In the genomic region with DNA sequence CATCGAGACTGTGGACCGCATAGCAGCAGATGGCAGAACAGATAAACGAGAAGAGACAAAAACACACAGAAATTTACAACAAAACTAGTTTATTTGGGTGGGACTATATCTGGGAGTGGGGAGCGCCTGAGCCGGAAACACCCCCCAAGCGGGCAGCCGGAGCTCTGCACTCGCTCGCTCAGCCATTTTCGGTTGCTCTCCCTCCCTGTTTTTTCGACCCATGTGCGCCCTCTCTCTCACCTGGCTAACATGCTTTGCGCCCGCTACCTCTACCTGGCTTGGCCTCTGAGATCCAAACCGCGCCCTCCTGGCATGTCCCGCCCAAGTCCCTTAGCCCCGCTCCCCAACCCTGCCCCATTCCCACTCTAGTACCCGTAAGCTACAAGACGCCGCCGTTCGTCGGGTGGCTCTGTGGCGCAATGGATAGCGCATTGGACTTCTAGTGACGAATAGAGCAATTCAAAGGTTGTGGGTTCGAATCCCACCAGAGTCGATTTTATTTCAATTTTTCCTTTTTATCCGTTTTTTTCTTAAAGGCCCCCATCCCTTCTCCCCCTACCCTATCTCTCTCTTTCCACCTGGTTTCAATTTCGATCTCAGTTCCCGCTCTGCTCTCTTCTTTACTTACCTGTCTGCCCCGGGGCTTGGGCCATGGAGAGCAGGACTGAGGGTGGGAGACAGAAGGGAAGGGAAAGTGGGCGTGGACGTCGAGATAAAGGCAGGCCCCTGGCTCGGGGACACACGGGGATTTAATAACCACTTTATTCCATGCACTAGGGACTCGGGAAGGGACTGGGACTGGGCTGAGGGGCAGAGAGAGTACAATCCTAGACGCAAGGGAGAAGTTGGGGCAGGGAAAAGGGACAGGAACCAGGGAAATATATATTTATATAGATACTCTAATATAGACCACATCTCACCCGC, we compare ENCODE assay signal across 1 cellular context.
TF ChIP-seq lines count a peak whose summit lies in the region.

No MANE protein-coding gene starts in this region.

TF ChIP-seq in HEK293, 187 proteins besides CTCF, POLR2A, EP300 and RAD21 (continued from another document and continues in another):
- peak; percentile 91; the same call in 1 of the 2 replicates for TF ChIP-seq ZNF391 (tag by site-specific recombination; IDR thresholded peaks at IDR 0.05; ENCODE audit: borderline replicate concordance, low read depth)
- TF ChIP-seq ZFP3 (tag by site-specific recombination; IDR thresholded peaks at IDR 0.05; ENCODE audit: low read depth), result peak; percentile 6; the same call in 1 of the 2 replicates
- peak; percentile 70; the same call in 1 of the 2 replicates for TF ChIP-seq ZFP69B (tag by site-specific recombination; IDR thresholded peaks at IDR 0.05)
- TF ChIP-seq ZNF76 (tag by site-specific recombination; IDR thresholded peaks at IDR 0.05; ENCODE audit: borderline replicate concordance, low read depth), result peak; percentile 19; the same call in 1 of the 2 replicates
- peak; percentile 18; the same call in 1 of the 2 replicates for TF ChIP-seq GLIS1 (tag by site-specific recombination; IDR thresholded peaks at IDR 0.05)
- TF ChIP-seq KLF16 (tag by site-specific recombination; IDR thresholded peaks at IDR 0.05), result peak; percentile 80
- peak; percentile 85 for TF ChIP-seq ZNF366 (tag by site-specific recombination; conservative IDR thresholded peaks at IDR 0.05)
- TF ChIP-seq ZNF404 (tag by site-specific recombination; IDR thresholded peaks at IDR 0.05), result no peak
- no peak for TF ChIP-seq ZNF175 (tag by site-specific recombination; IDR thresholded peaks at IDR 0.05)
- no peak for TF ChIP-seq SETDB1 (IDR thresholded peaks at IDR 0.05; ENCODE audit: insufficient read length, low read length)
- no peak for TF ChIP-seq ZNF571 (tag by site-specific recombination; IDR thresholded peaks at IDR 0.05)
- no peak for TF ChIP-seq ZNF488 (tag by site-specific recombination; IDR thresholded peaks at IDR 0.05)
- TF ChIP-seq TRIM28 (IDR thresholded peaks at IDR 0.05; ENCODE audit: borderline replicate concordance, low read length), result 0 out of 2 replicates have a peak, but pooled peaks have one; percentile 16
- TF ChIP-seq PATZ1 (tag by site-specific recombination; IDR thresholded peaks at IDR 0.05), result peak; percentile 95
- TF ChIP-seq, protein P1, sequence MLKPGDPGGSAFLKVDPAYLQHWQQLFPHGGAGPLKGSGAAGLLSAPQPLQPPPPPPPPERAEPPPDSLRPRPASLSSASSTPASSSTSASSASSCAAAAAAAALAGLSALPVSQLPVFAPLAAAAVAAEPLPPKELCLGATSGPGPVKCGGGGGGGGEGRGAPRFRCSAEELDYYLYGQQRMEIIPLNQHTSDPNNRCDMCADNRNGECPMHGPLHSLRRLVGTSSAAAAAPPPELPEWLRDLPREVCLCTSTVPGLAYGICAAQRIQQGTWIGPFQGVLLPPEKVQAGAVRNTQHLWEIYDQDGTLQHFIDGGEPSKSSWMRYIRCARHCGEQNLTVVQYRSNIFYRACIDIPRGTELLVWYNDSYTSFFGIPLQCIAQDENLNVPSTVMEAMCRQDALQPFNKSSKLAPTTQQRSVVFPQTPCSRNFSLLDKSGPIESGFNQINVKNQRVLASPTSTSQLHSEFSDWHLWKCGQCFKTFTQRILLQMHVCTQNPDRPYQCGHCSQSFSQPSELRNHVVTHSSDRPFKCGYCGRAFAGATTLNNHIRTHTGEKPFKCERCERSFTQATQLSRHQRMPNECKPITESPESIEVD (tag by site-specific recombination; IDR thresholded peaks at IDR 0.05), result no peak
- TF ChIP-seq ZNF610 (tag by site-specific recombination; IDR thresholded peaks at IDR 0.05; ENCODE audit: borderline replicate concordance), result peak; percentile 43; the same call in 1 of the 2 replicates
- TF ChIP-seq ZNF354C (tag by site-specific recombination; IDR thresholded peaks at IDR 0.05; ENCODE audit: borderline replicate concordance, low read depth), result no peak
- peak; percentile 69; the same call in 1 of the 2 replicates for TF ChIP-seq PRDM1 (tag by site-specific recombination; IDR thresholded peaks at IDR 0.05)
- TF ChIP-seq ZNF121 (tag by site-specific recombination; IDR thresholded peaks at IDR 0.05), result no peak
- no peak for TF ChIP-seq ZNF776 (tag by site-specific recombination; IDR thresholded peaks at IDR 0.05; ENCODE audit: borderline replicate concordance)
- no peak for TF ChIP-seq ZFP41 (tag by site-specific recombination; IDR thresholded peaks at IDR 0.05; ENCODE audit: borderline replicate concordance)
- no peak for TF ChIP-seq ZNF510 (tag by site-specific recombination; IDR thresholded peaks at IDR 0.05; ENCODE audit: insufficient replicate concordance)
- peak; percentile 59; the same call in 1 of the 2 replicates for TF ChIP-seq ZNF324 (tag by site-specific recombination; IDR thresholded peaks at IDR 0.05)
- peak; percentile 92 for TF ChIP-seq ZBTB10 (tag by site-specific recombination; IDR thresholded peaks at IDR 0.05)
- TF ChIP-seq, protein P2, sequence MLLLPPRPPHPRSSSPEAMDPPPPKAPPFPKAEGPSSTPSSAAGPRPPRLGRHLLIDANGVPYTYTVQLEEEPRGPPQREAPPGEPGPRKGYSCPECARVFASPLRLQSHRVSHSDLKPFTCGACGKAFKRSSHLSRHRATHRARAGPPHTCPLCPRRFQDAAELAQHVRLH (tag by site-specific recombination; IDR thresholded peaks at IDR 0.05), result peak; percentile 93
- no peak for TF ChIP-seq ZNF747 (tag by site-specific recombination; IDR thresholded peaks at IDR 0.05)
- TF ChIP-seq ZNF266 (tag by site-specific recombination; IDR thresholded peaks at IDR 0.05; ENCODE audit: low read depth), result no peak
- peak; percentile 91 for TF ChIP-seq ZNF24 (tag by site-specific recombination; IDR thresholded peaks at IDR 0.05)
- no peak for TF ChIP-seq ZNF837 (tag by site-specific recombination; IDR thresholded peaks at IDR 0.05)
- TF ChIP-seq HIC1 (tag by site-specific recombination; IDR thresholded peaks at IDR 0.05), result no peak
- no peak for TF ChIP-seq RBAK (tag by site-specific recombination; IDR thresholded peaks at IDR 0.05)
- no peak for TF ChIP-seq PBX3 (CRISPR knock-in tag; IDR thresholded peaks at IDR 0.05)
- TF ChIP-seq, protein P3, sequence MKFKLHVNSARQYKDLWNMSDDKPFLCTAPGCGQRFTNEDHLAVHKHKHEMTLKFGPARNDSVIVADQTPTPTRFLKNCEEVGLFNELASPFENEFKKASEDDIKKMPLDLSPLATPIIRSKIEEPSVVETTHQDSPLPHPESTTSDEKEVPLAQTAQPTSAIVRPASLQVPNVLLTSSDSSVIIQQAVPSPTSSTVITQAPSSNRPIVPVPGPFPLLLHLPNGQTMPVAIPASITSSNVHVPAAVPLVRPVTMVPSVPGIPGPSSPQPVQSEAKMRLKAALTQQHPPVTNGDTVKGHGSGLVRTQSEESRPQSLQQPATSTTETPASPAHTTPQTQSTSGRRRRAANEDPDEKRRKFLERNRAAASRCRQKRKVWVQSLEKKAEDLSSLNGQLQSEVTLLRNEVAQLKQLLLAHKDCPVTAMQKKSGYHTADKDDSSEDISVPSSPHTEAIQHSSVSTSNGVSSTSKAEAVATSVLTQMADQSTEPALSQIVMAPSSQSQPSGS (tag by site-specific recombination; IDR thresholded peaks at IDR 0.05; ENCODE audit: low read depth), result no peak
- TF ChIP-seq ZNF623 (tag by site-specific recombination; IDR thresholded peaks at IDR 0.05), result no peak; the same call in 1 of the 2 replicates
- TF ChIP-seq SCRT1 (tag by site-specific recombination; IDR thresholded peaks at IDR 0.05; ENCODE audit: borderline replicate concordance), result 0 out of 2 replicates have a peak, but pooled peaks have one; percentile 20
- TF ChIP-seq ZBTB1 (tag by site-specific recombination; IDR thresholded peaks at IDR 0.05), result no peak
- TF ChIP-seq ZNF223 (tag by site-specific recombination; IDR thresholded peaks at IDR 0.05), result no peak
- peak; percentile 57; the same call in 1 of the 2 replicates for TF ChIP-seq REPIN1 (tag by site-specific recombination; IDR thresholded peaks at IDR 0.05; ENCODE audit: low read depth)
- TF ChIP-seq ZNF626 (tag by site-specific recombination; IDR thresholded peaks at IDR 0.05), result no peak
- no peak for TF ChIP-seq ZNF791 (tag by site-specific recombination; IDR thresholded peaks at IDR 0.05)
- TF ChIP-seq ZNF596 (tag by site-specific recombination; IDR thresholded peaks at IDR 0.05), result no peak
- no peak for TF ChIP-seq ZNF423 (tag by site-specific recombination; IDR thresholded peaks at IDR 0.05)
- TF ChIP-seq MZF1 (tag by site-specific recombination; IDR thresholded peaks at IDR 0.05; ENCODE audit: borderline replicate concordance), result peak; percentile 90
- peak; percentile 85; the same call in 1 of the 2 replicates for TF ChIP-seq KLF10 (tag by site-specific recombination; IDR thresholded peaks at IDR 0.05)
- no peak for TF ChIP-seq ZNF433 (tag by site-specific recombination; IDR thresholded peaks at IDR 0.05; ENCODE audit: low read depth)
- TF ChIP-seq ZNF664 (tag by site-specific recombination; IDR thresholded peaks at IDR 0.05), result no peak
- TF ChIP-seq ZNF133 (tag by site-specific recombination; IDR thresholded peaks at IDR 0.05), result no peak
- peak; percentile 59 for TF ChIP-seq YY2 (tag by site-specific recombination; IDR thresholded peaks at IDR 0.05)
- no peak for TF ChIP-seq ZNF350 (tag by site-specific recombination; IDR thresholded peaks at IDR 0.05)
- peak; percentile 34 for TF ChIP-seq BCL11A (tag by site-specific recombination; IDR thresholded peaks at IDR 0.05; ENCODE audit: low read depth)
- no peak for TF ChIP-seq ZNF544 (tag by site-specific recombination; IDR thresholded peaks at IDR 0.05)
